Comparison of ENCODE assay signal across 1 cellular context in the genomic region with DNA sequence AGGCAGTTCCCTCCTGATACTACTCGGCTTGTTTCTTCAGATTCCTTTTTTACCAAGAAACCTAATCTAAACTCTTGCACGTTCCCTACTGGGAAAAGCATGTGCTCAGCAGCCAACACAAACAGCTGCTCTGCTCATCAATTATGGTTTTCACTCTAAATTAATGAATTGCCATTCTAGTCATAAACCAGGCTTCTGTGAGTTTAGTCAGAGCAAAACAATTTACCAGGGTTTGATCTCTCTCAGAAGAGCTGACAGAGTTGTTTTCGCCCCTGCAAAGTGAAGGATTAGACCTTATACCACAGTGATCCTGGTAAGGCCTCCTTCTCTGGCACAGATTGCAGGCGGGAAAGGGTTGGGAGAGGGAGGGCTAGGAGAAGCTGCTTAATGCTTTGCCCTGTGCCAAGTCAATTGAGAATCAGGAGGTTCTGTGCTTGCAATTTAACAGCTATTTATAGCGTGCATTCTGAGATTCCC.
TF ChIP-seq lines count a peak whose summit lies in the region.

No MANE protein-coding gene starts in this region.

TF ChIP-seq in H1, 55 proteins besides CTCF, POLR2A, EP300 and RAD21 (continued from another document):
- TF ChIP-seq CBX8 (IDR thresholded peaks at IDR 0.05; ENCODE audit: borderline replicate concordance, low read depth, low read length) (no peak), MAX (IDR thresholded peaks at IDR 0.05) (no peak), RXRA (IDR thresholded peaks at IDR 0.05; ENCODE audit: insufficient read depth, low read depth, low read length) (no peak), POLR2AphosphoS5 (IDR thresholded peaks at IDR 0.05; ENCODE audit: low read depth, low read length) (no peak), CTBP2 (IDR thresholded peaks at IDR 0.05; ENCODE audit: borderline replicate concordance, insufficient read depth, insufficient read length, low read length) (no peak), ZNF274 (IDR thresholded peaks at IDR 0.05; ENCODE audit: borderline replicate concordance, extremely low read depth, low read length) (no peak), TBP (IDR thresholded peaks at IDR 0.05; ENCODE audit: low read depth, low read length) (no peak), KDM1A (IDR thresholded peaks at IDR 0.05; ENCODE audit: borderline replicate concordance, low read length) (no peak), RFX5 (IDR thresholded peaks at IDR 0.05; ENCODE audit: borderline replicate concordance, low read depth, low read length) (no peak), CREB1 (IDR thresholded peaks at IDR 0.05) (no peak), SIRT6 (IDR thresholded peaks at IDR 0.05; ENCODE audit: low read length) (no peak), RBBP5 (IDR thresholded peaks at IDR 0.05; ENCODE audit: borderline replicate concordance, low read depth, low read length) (no peak), BCL11A (IDR thresholded peaks at IDR 0.05; ENCODE audit: low read depth in 2 of 2, low read length in 2 of 2) (no peak), MAFK (IDR thresholded peaks at IDR 0.05; ENCODE audit: low read depth, low read length) (no peak), SP4 (IDR thresholded peaks at IDR 0.05; ENCODE audit: low read length) (no peak), SP1 (IDR thresholded peaks at IDR 0.05; ENCODE audit: low read depth, low read length) (no peak), SP2 (IDR thresholded peaks at IDR 0.05; ENCODE audit: low read length) (no peak), CHD2 (IDR thresholded peaks at IDR 0.05; ENCODE audit: low read length) (no peak)
TF ChIP-seq in H1: peak in this region for 0.
